33 cellular contexts compared by ENCODE assay signal in genomic region chr5:132540149-132540548, GRCh38. TPM values are rescaled to one million over a fixed set of nuclear protein-coding genes. Genes with fewer than 3 reads are reported as not detected.
"Had no signal": no experiment of that assay in that cellular context is flagged by ENCODE, and none has a peak within 500 bp of the region (broad histone marks: within the 10 kb centered on the region; RNA-seq: fewer than 3 reads in every experiment).

No MANE protein-coding gene starts in this region.

- H3K4me3 Mint-ChIP-seq: activated B cell treated with CpG ODN at 0.5 μM for 24 hours; activated CD8-positive, alpha-beta memory T cell treated with anti-CD3 and anti-CD28 coated beads, Interleukin-2, amount 10 ng/mL, durations not matched to agents 7 days and 5 days; activated CD8-positive, alpha-beta T cell treated with anti-CD3 and anti-CD28 coated beads, Interleukin-2, amount 10 ng/mL, durations not matched to agents 7 days and 5 days; activated naive CD4-positive, alpha-beta T cell treated with anti-CD3 and anti-CD28 coated beads, Interleukin-2, amount 50 U/mL, for 24 hours; activated naive CD8-positive, alpha-beta T cell treated with anti-CD3 and anti-CD28 coated beads for 36 hours; activated naive CD8-positive, alpha-beta T cell treated with anti-CD3 and anti-CD28 coated beads, Interleukin-2, amount 50 U/mL, for 24 hours; effector memory CD8-positive, alpha-beta T cell; T-helper 17 cell; T-helper 2 cell treated with Interferon-gamma antibody and Interleukin-4, amounts not matched to agents 5 μg/mL and 100 μg/mL, for 36 hours had no signal

- H3K4me1 ChIP-seq: adrenal gland, body of pancreas, esophagus muscularis mucosa, foreskin keratinocyte, gastrocnemius medialis, heart left ventricle had no signal

- H3K27ac ChIP-seq: adrenal gland, body of pancreas, esophagus muscularis mucosa, foreskin keratinocyte, gastrocnemius medialis, heart left ventricle, WERI-Rb-1 had no signal

- H3K36me3 ChIP-seq: adrenal gland, esophagus muscularis mucosa, gastrocnemius medialis, heart left ventricle, WERI-Rb-1 had no signal

- H3K9me3 Mint-ChIP-seq: activated B cell treated with CpG ODN at 0.5 μM for 24 hours; activated naive CD4-positive, alpha-beta T cell treated with anti-CD3 and anti-CD28 coated beads, Interleukin-2, amount 50 U/mL, for 24 hours; activated naive CD8-positive, alpha-beta T cell treated with anti-CD3 and anti-CD28 coated beads for 36 hours; activated naive CD8-positive, alpha-beta T cell treated with anti-CD3 and anti-CD28 coated beads, Interleukin-2, amount 50 U/mL, for 24 hours; effector memory CD8-positive, alpha-beta T cell; T-helper 2 cell treated with Interferon-gamma antibody and Interleukin-4, amounts not matched to agents 5 μg/mL and 100 μg/mL, for 36 hours had no signal

- H3K4me3 ChIP-seq: adrenal gland, body of pancreas, esophagus muscularis mucosa, gastrocnemius medialis, heart left ventricle had no signal

- H3K27me3 ChIP-seq: adrenal gland, body of pancreas, esophagus muscularis mucosa, gastrocnemius medialis, heart left ventricle had no signal

- ATAC-seq: activated CD4-positive, CD25-positive, alpha-beta regulatory T cell treated with anti-CD3 and anti-CD28 coated beads, Interleukin-2, amount 50 U/mL, for 24 hours; activated CD8-positive, alpha-beta memory T cell treated with anti-CD3 and anti-CD28 coated beads, Interleukin-2, amount 10 ng/mL, durations not matched to agents 7 days and 5 days; activated CD8-positive, alpha-beta T cell treated with anti-CD3 and anti-CD28 coated beads, Interleukin-2, amount 10 ng/mL, durations not matched to agents 7 days and 5 days; activated naive CD8-positive, alpha-beta T cell treated with anti-CD3 and anti-CD28 coated beads, Interleukin-2, amount 50 U/mL, for 24 hours; body of pancreas; effector memory CD8-positive, alpha-beta T cell; foreskin keratinocyte; gastrocnemius medialis; heart left ventricle; T-helper 17 cell had no signal

- DNase-seq: activated B cell treated with CpG ODN at 0.5 μM for 24 hours; activated CD4-positive, alpha-beta T cell treated with anti-CD3 and anti-CD28 coated beads for 48 hours; activated CD4-positive, alpha-beta T cell treated with anti-CD3 and anti-CD28 coated beads, Interleukin-2, amount 50 U/mL, for 1 hour; activated CD4-positive, alpha-beta T cell treated with anti-CD3 and anti-CD28 coated beads, Interleukin-2, amount 50 U/mL, for 48 hours; activated CD8-positive, alpha-beta memory T cell treated with anti-CD3 and anti-CD28 coated beads, Interleukin-2, amount 10 ng/mL, durations not matched to agents 7 days and 5 days; activated CD8-positive, alpha-beta memory T cell treated with anti-CD3 and anti-CD28 coated beads, Interleukin-2, amount 50 U/mL, for 4 hours; activated CD8-positive, alpha-beta T cell treated with anti-CD3 and anti-CD28 coated beads, Interleukin-2, amount 10 ng/mL, durations not matched to agents 7 days and 5 days; activated gamma-delta T cell; activated naive CD4-positive, alpha-beta T cell treated with Interleukin-2 at 50 U/mL for 16 hours; activated naive CD8-positive, alpha-beta T cell treated with anti-CD3 and anti-CD28 coated beads for 36 hours; activated naive CD8-positive, alpha-beta T cell treated with anti-CD3 and anti-CD28 coated beads, Interleukin-2, amount 50 U/mL, for 24 hours; activated T-cell treated with anti-CD3 and anti-CD28 coated beads, Interleukin-2, amount 50 U/mL, for 1 hour; activated T-cell treated with anti-CD3 and anti-CD28 coated beads, Interleukin-2, amount 50 U/mL, for 48 hours; adrenal gland; aorta; body of pancreas; cortex of kidney; dermis blood vessel endothelial cell; effector CD4-positive, alpha-beta T cell; effector memory CD8-positive, alpha-beta T cell; erythroblast; foreskin keratinocyte; gastrocnemius medialis; heart left ventricle; T-helper 17 cell; T1000; WERI-Rb-1 had no signal

- FAIRE-seq: colon had no signal

- H3K4me1 Mint-ChIP-seq: activated naive CD4-positive, alpha-beta T cell treated with anti-CD3 and anti-CD28 coated beads, Interleukin-2, amount 50 U/mL, for 24 hours had no signal

- H3K9me3 ChIP-seq: adrenal gland, body of pancreas, esophagus muscularis mucosa, gastrocnemius medialis, heart left ventricle had no signal

- H3K27ac Mint-ChIP-seq: activated B cell treated with CpG ODN at 0.5 μM for 24 hours; activated CD8-positive, alpha-beta memory T cell treated with anti-CD3 and anti-CD28 coated beads, Interleukin-2, amount 10 ng/mL, durations not matched to agents 7 days and 5 days; activated CD8-positive, alpha-beta T cell treated with anti-CD3 and anti-CD28 coated beads, Interleukin-2, amount 10 ng/mL, durations not matched to agents 7 days and 5 days; activated naive CD4-positive, alpha-beta T cell treated with anti-CD3 and anti-CD28 coated beads, Interleukin-2, amount 50 U/mL, for 24 hours; activated naive CD8-positive, alpha-beta T cell treated with anti-CD3 and anti-CD28 coated beads for 36 hours; activated naive CD8-positive, alpha-beta T cell treated with anti-CD3 and anti-CD28 coated beads, Interleukin-2, amount 50 U/mL, for 24 hours; effector memory CD8-positive, alpha-beta T cell; T-helper 17 cell; T-helper 2 cell treated with Interferon-gamma antibody and Interleukin-4, amounts not matched to agents 5 μg/mL and 100 μg/mL, for 36 hours had no signal

- H3K36me3 Mint-ChIP-seq: activated CD8-positive, alpha-beta memory T cell treated with anti-CD3 and anti-CD28 coated beads, Interleukin-2, amount 10 ng/mL, durations not matched to agents 7 days and 5 days; activated naive CD4-positive, alpha-beta T cell treated with anti-CD3 and anti-CD28 coated beads, Interleukin-2, amount 50 U/mL, for 24 hours; activated naive CD8-positive, alpha-beta T cell treated with anti-CD3 and anti-CD28 coated beads for 36 hours had no signal

RNA-seq across cellular contexts. Expression of gene IL5, which starts 3.2 kb away (rescaled TPM):
- total RNA-seq: activated B cell treated with CpG ODN at 0.5 μM for 24 hours; activated naive CD8-positive, alpha-beta T cell treated with anti-CD3 and anti-CD28 coated beads for 36 hours; adrenal gland; aorta; body of pancreas; chondrocyte; dermis blood vessel endothelial cell; esophagus muscularis mucosa; foreskin keratinocyte; gastrocnemius medialis; heart left ventricle; T-helper 17 cell had no signal
- polyA plus RNA-seq: adrenal gland, aorta, foreskin keratinocyte, heart left ventricle had no signal
